In genomic region chr7:25664593-25664992, GRCh38 we compare ENCODE assay signal across 24 cellular contexts.
DNase-seq lines count a peak whose midpoint lies in the region; ATAC-seq and TF ChIP-seq lines count a peak whose summit lies in the region.
"Had no signal": no experiment of that assay in that cellular context is flagged by ENCODE, and none has a peak within 500 bp of the region (broad histone marks: within the 10 kb centered on the region; RNA-seq: fewer than 3 reads in every experiment).

No MANE protein-coding gene starts in this region.

- no peaks in the 10 kb centered on the region for H3K79me2 ChIP-seq in OCI-LY3 (ENCODE audit: low read length)

- no peak for TF ChIP-seq EP300 in suprapubic skin (IDR thresholded peaks at IDR 0.05)

- H3K4me1 ChIP-seq in OCI-LY3 (ENCODE audit: low read length) = peaks cover 8% of the 10 kb centered on the region
- peaks cover 46% of the 10 kb centered on the region for H3K4me1 ChIP-seq in suprapubic skin
- H3K4me1 ChIP-seq: foreskin keratinocyte, right lobe of liver had no signal

- H3K4me3 ChIP-seq in OCI-LY3 (ENCODE audit: low read length) = no peak overlapping the region
- no peak overlapping the region for H3K4me3 ChIP-seq in suprapubic skin
- H3K4me3 ChIP-seq: dorsolateral prefrontal cortex, GM23338, right lobe of liver had no signal

- TF ChIP-seq CTCF in OCI-LY3 (IDR thresholded peaks at IDR 0.05; ENCODE audit: low read depth, low read length) (no peak), suprapubic skin (IDR thresholded peaks at IDR 0.05) (no peak)

- H2AFZ ChIP-seq in OCI-LY3 (ENCODE audit: low read depth, low read length) = no peak overlapping the region
- H2AFZ ChIP-seq: GM23338 had no signal

- peak overlapping the region; percentile 49 for H3K4me2 ChIP-seq in OCI-LY3 (ENCODE audit: low read length)
- H3K4me2 ChIP-seq: GM23338 had no signal

- H3K9me3 ChIP-seq in OCI-LY3 (ENCODE audit: insufficient read depth, low read length) = no peaks in the 10 kb centered on the region
- no peaks in the 10 kb centered on the region for H3K9me3 ChIP-seq in suprapubic skin
- H3K9me3 ChIP-seq: right lobe of liver had no signal

- peak; percentile 75 for ATAC-seq in GM19351 (IDR thresholded peaks at IDR 0.05; ENCODE audit: unreplicated experiment)
- peak; percentile 61 for ATAC-seq in HG02852 (IDR thresholded peaks at IDR 0.05; ENCODE audit: unreplicated experiment)
- no peak for ATAC-seq in GM19023 (IDR thresholded peaks at IDR 0.05; ENCODE audit: unreplicated experiment)
- ATAC-seq: activated CD8-positive, alpha-beta T cell treated with anti-CD3 and anti-CD28 coated beads, Interleukin-2, amount 10 ng/mL, durations not matched to agents 7 days and 5 days; GM23338; right lobe of liver had no signal

- peaks cover 5% of the 10 kb centered on the region; the same call in 1 of the 2 replicates for H3K27me3 ChIP-seq in OCI-LY3 (ENCODE audit: low read depth, low read length)
- H3K27me3 ChIP-seq in suprapubic skin = no peaks in the 10 kb centered on the region
- H3K27me3 ChIP-seq: right lobe of liver had no signal

- no peak overlapping the region for H3K27ac ChIP-seq in OCI-LY3 (ENCODE audit: low read length)
- H3K27ac ChIP-seq in suprapubic skin = peak overlapping the region; percentile 32
- H3K27ac ChIP-seq: dorsolateral prefrontal cortex, epithelial cell of prostate, foreskin keratinocyte, right lobe of liver had no signal

- no peak for TF ChIP-seq POLR2A in suprapubic skin (IDR thresholded peaks at IDR 0.05)

- WGBS in suprapubic skin = 39% methylated on average over 2 of the region's 2 CpGs

- H3K36me3 ChIP-seq in OCI-LY3 (replicated peaks; ENCODE audit: low read depth, low read length) = no peaks in the 10 kb centered on the region
- H3K36me3 ChIP-seq in suprapubic skin = no peaks in the 10 kb centered on the region
- H3K36me3 ChIP-seq: right lobe of liver had no signal

- DNase-seq in suprapubic skin (ENCODE audit: low spot score in 2 of 2) = no peak
- DNase-seq in NCI-H1436 treated with DMSO at 0.1 percent for 48 hours (lab: John Stamatoyannopoulos, UW) = no peak
- no peak for DNase-seq in NCI-H1092 treated with DMSO at 0.1 percent for 48 hours (lab: John Stamatoyannopoulos, UW)
- DNase-seq: activated CD8-positive, alpha-beta T cell treated with anti-CD3 and anti-CD28 coated beads, Interleukin-2, amount 10 ng/mL, durations not matched to agents 7 days and 5 days; activated naive CD4-positive, alpha-beta T cell treated with Interleukin-2 at 50 U/mL for 16 hours; activated T-cell treated with anti-CD3 and anti-CD28 coated beads, Interleukin-2, amount 50 U/mL, for 1 hour; caudate nucleus; CD8-positive, alpha-beta memory T cell; dorsolateral prefrontal cortex; IMR-90; islet precursor cell; NCI-H1417 treated with DMSO at 0.1 percent for 48 hours; NCI-H2171; NCI-H526; right lobe of liver; stimulated activated CD4-positive, alpha-beta T cell treated with anti-CD3 and anti-CD28 coated beads, Interleukin-15, amount 100 ng/mL, for 24 hours; SW 1271 had no signal

- H4K20me1 ChIP-seq in OCI-LY3 (ENCODE audit: insufficient read depth, low read length) = no peaks in the 10 kb centered on the region

- no peak overlapping the region for H3K9ac ChIP-seq in OCI-LY3 (ENCODE audit: low read length)
